1 cellular context compared by ENCODE assay signal in the genomic region with DNA sequence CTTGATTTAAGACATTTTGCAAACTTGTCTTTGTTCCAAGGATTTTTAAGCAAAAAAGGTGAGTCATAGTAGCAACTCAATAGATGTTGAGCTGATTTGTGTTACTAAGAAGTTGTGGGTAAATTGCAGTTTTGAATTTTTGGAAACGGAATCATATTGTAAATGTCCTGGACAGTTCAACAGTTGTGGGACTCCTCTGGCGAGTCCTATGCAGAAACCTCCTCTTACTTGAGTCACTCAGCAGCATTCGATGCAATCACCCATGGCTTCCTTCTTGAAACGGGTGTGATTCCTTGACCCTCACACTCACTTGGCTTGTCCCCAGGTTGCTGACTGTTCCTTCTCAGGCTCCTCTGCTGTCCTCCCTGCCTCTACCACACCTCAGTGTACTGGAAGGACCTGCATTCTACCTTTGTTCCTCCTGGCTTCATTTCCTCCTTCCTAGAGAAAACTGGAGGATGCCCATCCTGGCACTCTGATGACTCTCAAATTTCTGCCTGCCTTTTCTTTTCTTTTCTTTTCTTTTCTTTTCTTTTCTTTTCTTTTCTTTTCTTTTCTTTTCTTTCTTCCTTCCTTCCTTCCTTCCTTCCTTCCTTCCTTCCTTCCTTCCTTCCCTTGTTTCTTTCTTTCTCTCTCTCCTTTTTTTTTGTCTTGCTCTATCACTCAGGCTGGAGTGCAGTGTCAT.
TF ChIP-seq lines count a peak whose summit lies in the region.

No MANE protein-coding gene starts in this region.

TF ChIP-seq in WTC11, 78 proteins besides CTCF, POLR2A, EP300 and RAD21 (continued from another document):
- TF ChIP-seq ZNF281 (CRISPR knock-in tag; IDR thresholded peaks at IDR 0.05) = no peak
